ENCODE assay signal across 17 cellular contexts in genomic region chr2:59233448-59233847, GRCh38.
DNase-seq lines count a peak whose midpoint lies in the region; ATAC-seq, FAIRE-seq and TF ChIP-seq lines count a peak whose summit lies in the region.
"Had no signal": no experiment of that assay in that cellular context is flagged by ENCODE, and none has a peak within 500 bp of the region (broad histone marks: within the 10 kb centered on the region; RNA-seq: fewer than 3 reads in every experiment).

No MANE protein-coding gene starts in this region.

- H2BK120ac ChIP-seq in H1 (replicated peaks; ENCODE audit: low read depth, low read length), result no peak overlapping the region

- no peaks in the 10 kb centered on the region for H3K9me3 ChIP-seq in BE2C
- H3K9me3 ChIP-seq in H1 (ENCODE audit: insufficient read depth in 2 of 2, low read depth in 1 of 2, low read length in 1 of 2), result no peaks in the 10 kb centered on the region
- H3K9me3 ChIP-seq: BLaER1 treated with 17β-estradiol and CSF1 and Interleukin-3, amounts not matched to agents 10 nM and 100 nM had no signal

- no peak overlapping the region for H4K5ac ChIP-seq in H1 (ENCODE audit: insufficient read length, low read depth, low read length)

- H3K27ac ChIP-seq in H1 (ENCODE audit: low read depth, low read length), result no peak overlapping the region
- no peak overlapping the region for H3K27ac ChIP-seq in foreskin keratinocyte
- H3K27ac ChIP-seq: A549; BLaER1 treated with 17β-estradiol and CSF1 and Interleukin-3, amounts not matched to agents 10 nM and 100 nM had no signal

- H3K36me3 Mint-ChIP-seq in HFFc6 (ENCODE audit: low read depth) (no peaks in the 10 kb centered on the region), type B pancreatic cell (no peaks in the 10 kb centered on the region)
- H3K36me3 Mint-ChIP-seq: CD4-positive, CD25-positive, alpha-beta regulatory T cell had no signal

- H2BK5ac ChIP-seq in H1 (ENCODE audit: low read depth, low read length), result no peak overlapping the region

- H3K9me3 Mint-ChIP-seq in HFFc6, result peaks cover 54% of the 10 kb centered on the region
- H3K9me3 Mint-ChIP-seq in type B pancreatic cell, result no peaks in the 10 kb centered on the region
- H3K9me3 Mint-ChIP-seq: GM23338, H9, IgD-negative memory B cell had no signal

- no peak overlapping the region for H2BK15ac ChIP-seq in H1 (ENCODE audit: low read length)

- H3K79me2 ChIP-seq in H1 (ENCODE audit: control insufficient read depth in 1 of 2, insufficient read depth in 2 of 2, low read length in 2 of 2), result no peaks in the 10 kb centered on the region

- TF ChIP-seq EP300 in H1 (IDR thresholded peaks at IDR 0.05; ENCODE audit: borderline replicate concordance in 1 of 2, low read depth in 2 of 2, low read length in 2 of 2), result no peak

- ATAC-seq in foreskin keratinocyte, result peak; percentile 78
- ATAC-seq in GM21515 (IDR thresholded peaks at IDR 0.05; ENCODE audit: unreplicated experiment), result no peak
- ATAC-seq: A549, GM23338 had no signal

- H3K36me3 ChIP-seq in BE2C (no peaks in the 10 kb centered on the region), H1 (ENCODE audit: control insufficient read depth in 2 of 4, insufficient read depth in 4 of 4, low read length in 3 of 4) (no peaks in the 10 kb centered on the region)
- H3K36me3 ChIP-seq: BLaER1 treated with 17β-estradiol and CSF1 and Interleukin-3, amounts not matched to agents 10 nM and 100 nM had no signal

- H3K14ac ChIP-seq in H1 (ENCODE audit: insufficient read length), result no peak overlapping the region

- FAIRE-seq in H1 (lab: Jason Lieb, UNC), result no peak
- FAIRE-seq: A549, GM12878, GM18507 had no signal

- no peak overlapping the region for H2AK5ac ChIP-seq in H1 (ENCODE audit: low read depth, low read length)

- H2BK12ac ChIP-seq in H1 (ENCODE audit: low read depth, low read length), result no peak overlapping the region

- no peak for TF ChIP-seq POLR2A in H1 (IDR thresholded peaks at IDR 0.05; ENCODE audit: control extremely low read depth in 1 of 2, low read depth in 2 of 2, low read length in 2 of 2)

- H3K4me3 ChIP-seq in BE2C (ENCODE audit: low read depth, low read length) (no peak overlapping the region), H1 (ENCODE audit: extremely low read depth in 1 of 4, insufficient read depth in 2 of 4, low read depth in 3 of 4, low read length in 4 of 4) (no peak overlapping the region)
- H3K4me3 ChIP-seq: A549; BLaER1 treated with 17β-estradiol and CSF1 and Interleukin-3, amounts not matched to agents 10 nM and 100 nM; GM12878; GM23338 had no signal

- no peak overlapping the region for H3K56ac ChIP-seq in H1 (replicated peaks; ENCODE audit: insufficient read length, low read depth, low read length)

- H3K4me2 ChIP-seq in H1 (ENCODE audit: insufficient read depth in 1 of 2, low read depth in 2 of 2, low read length in 2 of 2), result no peak overlapping the region
- H3K4me2 ChIP-seq: A549, GM23338 had no signal

- H2BK20ac ChIP-seq in H1 (ENCODE audit: low read length), result no peak overlapping the region

- peak; percentile 1 for DNase-seq in BE2C
- DNase-seq in MV-4-11 (lab: John Stamatoyannopoulos, UW), result peak; percentile 3
- DNase-seq in H1 (ENCODE audit: low read depth in 1 of 2, low spot score in 2 of 2), result no peak
- peak; percentile 62 to 89 for DNase-seq in foreskin keratinocyte
- no peak for DNase-seq in HFFc6
- no peak for DNase-seq in type B pancreatic cell (ENCODE audit: extremely low spot score, unreplicated experiment)
- DNase-seq in NCI-H2196 treated with DMSO at 0.1 percent for 48 hours (lab: John Stamatoyannopoulos, UW; ENCODE audit: unreplicated experiment), result no peak
- DNase-seq: CD4-positive, CD25-positive, alpha-beta regulatory T cell; DMS53; H9 had no signal

- H4K8ac ChIP-seq in H1 (ENCODE audit: extremely low read depth, insufficient read depth, low read length), result no peak overlapping the region

- H3K18ac ChIP-seq in H1 (ENCODE audit: extremely low read depth, low read length), result no peak overlapping the region

- H3K23me2 ChIP-seq in H1 (ENCODE audit: low read depth, low read length), result no peaks in the 10 kb centered on the region; the same call in 1 of the 2 replicates

- H3K23ac ChIP-seq in H1 (ENCODE audit: insufficient read length), result peak overlapping the region; percentile 54

- POLR2A ChIA-PET in H1 (lab: Charles Lee; ENCODE audit: partially characterized antibody), result no interaction called here

- H3K4me1 ChIP-seq in BE2C, result no peaks in the 10 kb centered on the region
- H3K4me1 ChIP-seq in H1 (replicated peaks in 1 of 4; ENCODE audit: control insufficient read depth in 3 of 4, insufficient read depth in 4 of 4, low read length in 3 of 4), result no peaks in the 10 kb centered on the region
- H3K4me1 ChIP-seq in foreskin keratinocyte, result no peaks in the 10 kb centered on the region

- H3K27me3 Mint-ChIP-seq in HFFc6 (ENCODE audit: insufficient read depth) (no peaks in the 10 kb centered on the region), type B pancreatic cell (no peaks in the 10 kb centered on the region)
- H3K27me3 Mint-ChIP-seq: CD4-positive, CD25-positive, alpha-beta regulatory T cell had no signal

- H4K91ac ChIP-seq in H1 (replicated peaks; ENCODE audit: insufficient read length, low read length), result no peak overlapping the region

- H3K4ac ChIP-seq in H1 (replicated peaks; ENCODE audit: insufficient read length, low read depth, low read length), result no peak overlapping the region

- H3K27me3 ChIP-seq in BE2C (no peaks in the 10 kb centered on the region), H1 (replicated peaks in 1 of 4; ENCODE audit: control insufficient read depth in 3 of 4, extremely low read depth in 1 of 4, insufficient read depth in 3 of 4, low read length in 3 of 4) (no peaks in the 10 kb centered on the region), foreskin keratinocyte (peaks cover 2% of the 10 kb centered on the region)
- H3K27me3 ChIP-seq: BLaER1 treated with 17β-estradiol and CSF1 and Interleukin-3, amounts not matched to agents 10 nM and 100 nM had no signal

- H3K4me1 Mint-ChIP-seq in HFFc6 (ENCODE audit: low read depth), result no peaks in the 10 kb centered on the region
- H3K4me1 Mint-ChIP-seq in type B pancreatic cell (ENCODE audit: unreplicated experiment), result no peaks in the 10 kb centered on the region
- H3K4me1 Mint-ChIP-seq: CD4-positive, CD25-positive, alpha-beta regulatory T cell; GM23338 had no signal

- no peak for TF ChIP-seq RAD21 in H1 (IDR thresholded peaks at IDR 0.05 in 1 of 2, conservative IDR thresholded peaks at IDR 0.05 in 1 of 2; ENCODE audit: low read depth in 2 of 2, low read length in 2 of 2)

- no peaks in the 10 kb centered on the region for H3K79me1 ChIP-seq in H1 (ENCODE audit: low read depth, low read length)

- CTCF ChIA-PET in H1 (lab: Charles Lee; ENCODE audit: partially characterized antibody), result interaction anchor here (0.9 to 1.0 kb wide), 2 partner anchors 42 to 64 kb away, joined by 3 read pairs; no protein-coding TSS in a partner anchor

- H3K9ac ChIP-seq in H1 (replicated peaks in 1 of 4; ENCODE audit: extremely low read depth in 1 of 4, low read depth in 3 of 4, low read length in 3 of 4), result no peak overlapping the region
- H3K9ac ChIP-seq: BLaER1 treated with 17β-estradiol and CSF1 and Interleukin-3, amounts not matched to agents 10 nM and 100 nM had no signal

- H2AFZ ChIP-seq in H1 (ENCODE audit: low read length), result no peak overlapping the region
- H2AFZ ChIP-seq: GM23338 had no signal

- H3K4me3 Mint-ChIP-seq in HFFc6 (no peak overlapping the region), type B pancreatic cell (no peak overlapping the region)
- H3K4me3 Mint-ChIP-seq: CD4-positive, CD25-positive, alpha-beta regulatory T cell; GM23338; H9 had no signal

- TF ChIP-seq CTCF in BE2C (IDR thresholded peaks at IDR 0.05; ENCODE audit: low read depth, low read length) (no peak), H1 (IDR thresholded peaks at IDR 0.05; ENCODE audit: control extremely low read depth in 1 of 3, insufficient read depth in 1 of 3, low read depth in 1 of 3, low read length in 3 of 3) (no peak), foreskin keratinocyte (conservative IDR thresholded peaks at IDR 0.05) (no peak), HFFc6 (IDR thresholded peaks at IDR 0.05) (no peak), type B pancreatic cell (conservative IDR thresholded peaks at IDR 0.05) (no peak)

- H3K27ac Mint-ChIP-seq in HFFc6, result no peak overlapping the region
- H3K27ac Mint-ChIP-seq in type B pancreatic cell, result no peak overlapping the region
- H3K27ac Mint-ChIP-seq: CD4-positive, CD25-positive, alpha-beta regulatory T cell; GM23338; H9 had no signal

- H4K20me1 ChIP-seq in H1 (replicated peaks in 1 of 2; ENCODE audit: control insufficient read depth in 1 of 2, insufficient read depth in 2 of 2, low read length in 2 of 2), result no peaks in the 10 kb centered on the region
- H4K20me1 ChIP-seq: BLaER1 treated with 17β-estradiol and CSF1 and Interleukin-3, amounts not matched to agents 10 nM and 100 nM had no signal

TF ChIP-seq in H1, 55 proteins besides CTCF, POLR2A, EP300 and RAD21:
- TF ChIP-seq BACH1 (IDR thresholded peaks at IDR 0.05; ENCODE audit: low read length), result no peak
- no peak for TF ChIP-seq RBBP5 (IDR thresholded peaks at IDR 0.05; ENCODE audit: borderline replicate concordance, low read depth, low read length)
- TF ChIP-seq SIRT6 (IDR thresholded peaks at IDR 0.05; ENCODE audit: low read length), result no peak
- no peak for TF ChIP-seq YY1 (IDR thresholded peaks at IDR 0.05; ENCODE audit: low read depth, low read length)
- no peak for TF ChIP-seq KDM4A (IDR thresholded peaks at IDR 0.05; ENCODE audit: low read depth, low read length, severe bottlenecking)
- TF ChIP-seq NRF1 (IDR thresholded peaks at IDR 0.05; ENCODE audit: low read depth, low read length), result no peak

Comparison
In these comparisons a context has a peak if more than half of its experiments do, and no peak if none do; other contexts are left out.
1. DNase-seq: peak in BE2C (single experiment), MV-4-11 (single experiment) and foreskin keratinocyte (2 of 2); none in H1 (0 of 2), HFFc6 (single experiment), type B pancreatic cell (single experiment) and NCI-H2196 treated with DMSO at 0.1 percent for 48 hours (single experiment).